10 cellular contexts compared by ENCODE assay signal in genomic region chr12:115895247-115895646, GRCh38.
DNase-seq lines count a peak whose midpoint lies in the region; ATAC-seq and TF ChIP-seq lines count a peak whose summit lies in the region.
"Had no signal": no experiment of that assay in that cellular context is flagged by ENCODE, and none has a peak within 500 bp of the region (broad histone marks: within the 10 kb centered on the region; RNA-seq: fewer than 3 reads in every experiment).

No MANE protein-coding gene starts in this region.

- no peak overlapping the region for H2AFZ ChIP-seq in MM.1S (ENCODE audit: low read length)

- no peaks in the 10 kb centered on the region for H3K79me2 ChIP-seq in MM.1S (ENCODE audit: low read length)

- H3K27me3 ChIP-seq in breast epithelium (no peaks in the 10 kb centered on the region), MM.1S (replicated peaks; ENCODE audit: insufficient read depth, low read length) (no peaks in the 10 kb centered on the region)

- H3K9me3 ChIP-seq in breast epithelium, result peaks cover 0 to 2% of the 10 kb centered on the region in 2 donors
- no peaks in the 10 kb centered on the region for H3K9me3 ChIP-seq in MM.1S (replicated peaks; ENCODE audit: insufficient read depth, low read length)

- no peak overlapping the region for H3K9ac ChIP-seq in MM.1S (ENCODE audit: low read length)

- BruUV-seq in MCF 10A (replicated peaks; lab: Mats Ljungman, UMichigan), result no TSS peak

- TF ChIP-seq CTCF in MCF 10A (IDR thresholded peaks at IDR 0.05; ENCODE audit: unreplicated experiment) (peak; percentile 29), breast epithelium (IDR thresholded peaks at IDR 0.05) (no peak), MM.1S (IDR thresholded peaks at IDR 0.05; ENCODE audit: low read length) (peak; percentile 22), epithelial cell of esophagus (IDR thresholded peaks at IDR 0.05; ENCODE audit: insufficient read depth, low read depth, low read length, missing control alignments) (peak; percentile 34), GM10248 (IDR thresholded peaks at IDR 0.05; ENCODE audit: control extremely low read depth, extremely low read depth, low read depth, missing control alignments) (no peak)

- peak; percentile 25 for DNase-seq in MCF 10A (ENCODE audit: unreplicated experiment)
- DNase-seq in breast epithelium (ENCODE audit: low spot score in 2 of 2), result no peak
- DNase-seq in MM.1S, result no peak
- DNase-seq in epithelial cell of esophagus (ENCODE audit: low read depth), result no peak
- peak; percentile 25 for DNase-seq in stimulated activated CD8-positive, alpha-beta memory T cell treated with anti-CD3 and anti-CD28 coated beads, Interleukin-4, amount 100 ng/mL, for 48 hours
- DNase-seq in SW 1271 (lab: John Stamatoyannopoulos, UW), result no peak
- DNase-seq in T-cell, result no peak
- DNase-seq in GM10248 (ENCODE audit: extremely low spot score), result no peak
- DNase-seq: activated T-cell treated with anti-CD3 and anti-CD28 coated beads, Interleukin-2, amount 50 U/mL, for 72 hours; NCI-H524 had no signal

- POLR2A ChIA-PET in MCF 10A (lab: Yijun Ruan, JAX) (interaction anchor here (0.6 kb wide), 1 partner anchor 351 kb away, joined by 4 read pairs; no protein-coding TSS in a partner anchor), T-cell (lab: Charles Lee) (no interaction called here), GM10248 (lab: Yijun Ruan, JAX) (no interaction called here)

- H3K4me3 ChIP-seq in breast epithelium, result no peak overlapping the region
- H3K4me3 ChIP-seq in MM.1S (ENCODE audit: low read length), result no peak overlapping the region
- no peak overlapping the region for H3K4me3 ChIP-seq in epithelial cell of esophagus (ENCODE audit: low read length)

- peaks cover 44% of the 10 kb centered on the region for H3K27me3 Mint-ChIP-seq in MCF 10A (ENCODE audit: insufficient read depth, unreplicated experiment)
- peaks cover 23 to 25% of the 10 kb centered on the region in 2 donors for H3K27me3 Mint-ChIP-seq in T-cell

- H3K4me1 ChIP-seq in breast epithelium (no peaks in the 10 kb centered on the region), MM.1S (ENCODE audit: low read length) (no peaks in the 10 kb centered on the region)

- H4K20me1 ChIP-seq in MM.1S (ENCODE audit: insufficient read depth, low read length), result no peaks in the 10 kb centered on the region

- H3K36me3 Mint-ChIP-seq in MCF 10A (ENCODE audit: insufficient read depth, unreplicated experiment) (no peaks in the 10 kb centered on the region), T-cell (no peaks in the 10 kb centered on the region)

- no peaks in the 10 kb centered on the region for H3K9me2 ChIP-seq in MM.1S (replicated peaks; ENCODE audit: insufficient read depth, low read length)

- H3K9me3 Mint-ChIP-seq in MCF 10A (ENCODE audit: unreplicated experiment) (no peaks in the 10 kb centered on the region), T-cell (peaks cover 0 to 11% (median 9%) of the 10 kb centered on the region in 3 donors)

- no peak overlapping the region for H3K4me2 ChIP-seq in MM.1S (ENCODE audit: low read depth, low read length)

- intact Hi-C loops in MCF 10A (cut with micrococcal nuclease), result no loop called here
- intact Hi-C loops in breast epithelium (cut with DNase I; ENCODE audit: low total_unique reads), result loop anchor here (10.0 kb wide), 1 partner anchor 1620 kb away; no protein-coding TSS in a partner anchor

- H3K4me1 Mint-ChIP-seq in MCF 10A (ENCODE audit: insufficient read depth, unreplicated experiment), result no peaks in the 10 kb centered on the region
- no peaks in the 10 kb centered on the region for H3K4me1 Mint-ChIP-seq in T-cell

- no peaks in the 10 kb centered on the region for H3K36me3 ChIP-seq in breast epithelium
- H3K36me3 ChIP-seq in MM.1S (replicated peaks; ENCODE audit: insufficient read depth, low read length), result no peaks in the 10 kb centered on the region

- TF ChIP-seq POLR2A in breast epithelium (IDR thresholded peaks at IDR 0.05), result no peak

- H3K27ac ChIP-seq in breast epithelium (no peak overlapping the region), MM.1S (ENCODE audit: low read length) (no peak overlapping the region)

- H3K27ac Mint-ChIP-seq in MCF 10A (ENCODE audit: low read depth, unreplicated experiment) (no peak overlapping the region), T-cell (no peak overlapping the region)
- H3K27ac Mint-ChIP-seq: activated T-cell treated with anti-CD3 and anti-CD28 coated beads, Interleukin-2, amount 50 U/mL, for 72 hours had no signal

- no peak overlapping the region for H3K4me3 Mint-ChIP-seq in MCF 10A (ENCODE audit: unreplicated experiment)
- no peak overlapping the region for H3K4me3 Mint-ChIP-seq in T-cell
- H3K4me3 Mint-ChIP-seq: activated T-cell treated with anti-CD3 and anti-CD28 coated beads, Interleukin-2, amount 50 U/mL, for 72 hours had no signal

- H3F3A ChIP-seq in MM.1S (ENCODE audit: insufficient read depth, low read length), result no peaks in the 10 kb centered on the region

- no peak for ATAC-seq in T-cell (replicated peaks in 1 of 4)
- ATAC-seq: activated T-cell treated with anti-CD3 and anti-CD28 coated beads, Interleukin-2, amount 50 U/mL, for 72 hours had no signal

- CTCF ChIA-PET in MCF 10A (lab: Yijun Ruan, JAX), result interaction anchor here (1.0 to 1.3 kb wide), 2 partner anchors 9 to 14 kb away, joined by 3 to 6 read pairs; no protein-coding TSS in a partner anchor
- CTCF ChIA-PET in T-cell (lab: Charles Lee), result no interaction called here
- CTCF ChIA-PET in GM10248 (lab: Yijun Ruan, JAX), result interaction anchor here (1.0 to 2.5 kb wide), 4 partner anchors 10 to 34 kb away, joined by 3 to 6 read pairs (median 4); no protein-coding TSS in a partner anchor

Comparison
In these comparisons a context has a peak if more than half of its experiments do, and no peak if none do; other contexts are left out.
1. DNase-seq: peak in MCF 10A (single experiment) and stimulated activated CD8-positive, alpha-beta memory T cell treated with anti-CD3 and anti-CD28 coated beads, Interleukin-4, amount 100 ng/mL, for 48 hours (single experiment); none in breast epithelium (0 of 2), MM.1S (single experiment), epithelial cell of esophagus (single experiment), SW 1271 (0 of 2), T-cell (0 of 34) and GM10248 (single experiment).
2. CTCF ChIP-seq: peak in MCF 10A (single experiment), MM.1S (single experiment) and epithelial cell of esophagus (single experiment); none in breast epithelium (0 of 3) and GM10248 (single experiment).
3. CTCF ChIA-PET loops: an anchor here in MCF 10A (1.0 to 1.3 kb wide) and GM10248 (1.0 to 2.5 kb wide); none called in T-cell.